ENCODE assay signal across 10 cellular contexts in genomic region chr18:79912409-79912991, GRCh38. TPM values are rescaled to one million over a fixed set of nuclear protein-coding genes. Genes with fewer than 3 reads are reported as not detected.
DNase-seq lines count a peak whose midpoint lies in the region; ATAC-seq and TF ChIP-seq lines count a peak whose summit lies in the region.
"Had no signal": no experiment of that assay in that cellular context is flagged by ENCODE, and none has a peak within 500 bp of the region (broad histone marks: within the 10 kb centered on the region; RNA-seq: fewer than 3 reads in every experiment).

No MANE protein-coding gene starts in this region.

- H3K27me3 ChIP-seq in right atrium auricular region (no peaks in the 10 kb centered on the region), brain microvascular endothelial cell (replicated peaks) (no peaks in the 10 kb centered on the region), tibial artery (no peaks in the 10 kb centered on the region), esophagus squamous epithelium (no peaks in the 10 kb centered on the region)

- no peaks in the 10 kb centered on the region for H3K9me3 ChIP-seq in right atrium auricular region
- no peaks in the 10 kb centered on the region for H3K9me3 ChIP-seq in tibial artery
- H3K9me3 ChIP-seq in esophagus squamous epithelium: no peaks in the 10 kb centered on the region

- intact Hi-C loops in left ventricle myocardium superior (cut with micrococcal nuclease) (no loop called here), tibial artery (cut with DNase I; ENCODE audit: low total_unique reads) (no loop called here), esophagus squamous epithelium (cut with DNase I) (no loop called here)

- TF ChIP-seq POLR2A in esophagus squamous epithelium (IDR thresholded peaks at IDR 0.05): no peak

- no peaks in the 10 kb centered on the region for H3K9me3 Mint-ChIP-seq in memory B cell

- H3K36me3 ChIP-seq in right atrium auricular region: peaks cover 32% of the 10 kb centered on the region
- peaks cover 7% of the 10 kb centered on the region for H3K36me3 ChIP-seq in brain microvascular endothelial cell (replicated peaks)
- peaks cover 30 to 62% (median 58%) of the 10 kb centered on the region in 3 donors for H3K36me3 ChIP-seq in tibial artery
- H3K36me3 ChIP-seq in esophagus squamous epithelium: peaks cover 0 to 83% (median 4%) of the 10 kb centered on the region in 3 donors

- H3K4me1 Mint-ChIP-seq in memory B cell: peaks cover 30% of the 10 kb centered on the region

- 85 to 93% methylated on average over 5 to 18 of the region's 20 CpGs for WGBS in esophagus squamous epithelium, 2 donors

- H3K36me3 Mint-ChIP-seq in memory B cell: peaks cover 43% of the 10 kb centered on the region

- DNase-seq in left ventricle myocardium superior: no peak
- no peak for DNase-seq in right atrium auricular region (ENCODE audit: low spot score)
- DNase-seq in brain microvascular endothelial cell: peak; percentile 66
- no peak for DNase-seq in memory B cell (ENCODE audit: low spot score in 2 of 2)
- DNase-seq in tibial artery: peak; percentile 18 to 54
- no peak for DNase-seq in esophagus squamous epithelium (lab: John Stamatoyannopoulos, UW)
- DNase-seq in activated CD4-positive, CD25-positive, alpha-beta regulatory T cell treated with anti-CD3 and anti-CD28 coated beads, Interleukin-2, amount 50 U/mL, for 72 hours: no peak
- DNase-seq: SW 1271 had no signal

- H3K4me3 ChIP-seq in right atrium auricular region: no peak overlapping the region
- H3K4me3 ChIP-seq in brain microvascular endothelial cell (ENCODE audit: low read depth, low read length): no peak overlapping the region
- no peak overlapping the region for H3K4me3 ChIP-seq in tibial artery
- no peak overlapping the region for H3K4me3 ChIP-seq in esophagus squamous epithelium

- H3K27ac Mint-ChIP-seq in memory B cell: no peak overlapping the region
- H3K27ac Mint-ChIP-seq: dendritic cell treated with granulocyte-macrophage colony-stimulating factor and Interleukin-4, amounts not matched to agents 40 ng/mL and 50 ng/mL, for 4 days had no signal

- no peak for TF ChIP-seq CTCF in right atrium auricular region (IDR thresholded peaks at IDR 0.05)
- no peak for TF ChIP-seq CTCF in brain microvascular endothelial cell (IDR thresholded peaks at IDR 0.05; ENCODE audit: low read depth, low read length, missing control alignments)
- no peak for TF ChIP-seq CTCF in tibial artery (IDR thresholded peaks at IDR 0.05)
- TF ChIP-seq CTCF in esophagus squamous epithelium (IDR thresholded peaks at IDR 0.05): no peak

- no peaks in the 10 kb centered on the region for H3K27me3 Mint-ChIP-seq in memory B cell
- H3K27me3 Mint-ChIP-seq: dendritic cell treated with granulocyte-macrophage colony-stimulating factor and Interleukin-4, amounts not matched to agents 40 ng/mL and 50 ng/mL, for 4 days had no signal

- in situ Hi-C loops in brain microvascular endothelial cell (cut with HindIII; ENCODE audit: low pct_ligation_motif_present, low sequenced_read_pairs): no loop called here

- ATAC-seq in left ventricle myocardium superior: peak; percentile 24
- peak; percentile 37 for ATAC-seq in memory B cell (ENCODE audit: low read depth)
- ATAC-seq in HG03095 (IDR thresholded peaks at IDR 0.05; ENCODE audit: unreplicated experiment): no peak

- no peak overlapping the region for H3K4me3 Mint-ChIP-seq in memory B cell
- H3K4me3 Mint-ChIP-seq: dendritic cell treated with granulocyte-macrophage colony-stimulating factor and Interleukin-4, amounts not matched to agents 40 ng/mL and 50 ng/mL, for 4 days had no signal

- H3K27ac ChIP-seq in right atrium auricular region: no peak overlapping the region
- H3K27ac ChIP-seq in brain microvascular endothelial cell: no peak overlapping the region
- no peak overlapping the region for H3K27ac ChIP-seq in tibial artery
- H3K27ac ChIP-seq in esophagus squamous epithelium: no peak overlapping the region

- H3K4me1 ChIP-seq in right atrium auricular region (no peaks in the 10 kb centered on the region), tibial artery (no peaks in the 10 kb centered on the region), esophagus squamous epithelium (no peaks in the 10 kb centered on the region)

RNA-seq across cellular contexts. Expression of gene SLC66A2, which starts 39.0 kb away (rescaled TPM):
- 28.9 TPM for total RNA-seq in left ventricle myocardium superior
- total RNA-seq in right atrium auricular region: 10 to 100 TPM; 21.4 to 22.9 TPM
- total RNA-seq in esophagus squamous epithelium: 10 to 100 TPM; 30.4 to 49.6 (median 35.1) TPM

RNA-seq across cellular contexts. Expression of gene HSBP1L1, which starts 51.9 kb away (rescaled TPM):
- 14.5 TPM for total RNA-seq in left ventricle myocardium superior
- 10 to 100 TPM in 1 of 2 donors, 1 to 10 TPM in 1; 8.6 to 13.0 TPM for total RNA-seq in right atrium auricular region
- 10 to 100 TPM; 17.7 to 27.1 (median 25.8) TPM for total RNA-seq in esophagus squamous epithelium

Comparison
In these comparisons a context has a peak if more than half of its experiments do, and no peak if none do; other contexts are left out.
1. DNase-seq: peak in brain microvascular endothelial cell (single experiment) and tibial artery (2 of 2); none in left ventricle myocardium superior (single experiment), right atrium auricular region (single experiment), memory B cell (0 of 2), esophagus squamous epithelium (single experiment) and activated CD4-positive, CD25-positive, alpha-beta regulatory T cell treated with anti-CD3 and anti-CD28 coated beads, Interleukin-2, amount 50 U/mL, for 72 hours (single experiment).